ENCODE assay signal across 11 cellular contexts in the genomic region with DNA sequence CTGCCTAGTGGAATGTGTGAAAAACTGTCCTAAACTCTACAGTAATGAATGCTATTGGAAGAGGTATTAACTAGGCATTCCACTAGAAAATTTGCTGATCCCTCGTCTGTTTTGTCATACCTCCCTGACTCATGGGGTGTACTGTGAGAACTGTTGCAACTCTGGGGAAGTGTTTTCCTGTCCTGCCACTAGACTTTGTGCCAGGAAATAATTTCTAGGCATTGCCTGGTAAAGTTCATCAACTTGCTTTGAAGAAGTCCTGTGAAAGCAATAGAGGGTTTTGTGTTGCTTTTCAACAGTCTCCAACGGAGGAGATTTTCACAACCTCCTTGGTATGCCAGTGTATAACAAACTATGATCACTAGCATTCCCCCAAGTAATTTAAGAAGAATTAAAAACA.
DNase-seq lines count a peak whose midpoint lies in the region; ATAC-seq, FAIRE-seq and TF ChIP-seq lines count a peak whose summit lies in the region.
"Had no signal": no experiment of that assay in that cellular context is flagged by ENCODE, and none has a peak within 500 bp of the region (broad histone marks: within the 10 kb centered on the region; RNA-seq: fewer than 3 reads in every experiment).

No MANE protein-coding gene starts in this region.

- TF ChIP-seq CTCF in AG04450 (IDR thresholded peaks at IDR 0.05; ENCODE audit: low read depth, low read length) (no peak), RWPE2 (IDR thresholded peaks at IDR 0.05; ENCODE audit: poor library complexity, severe bottlenecking) (no peak)

- ATAC-seq in RWPE2 (ENCODE audit: low read depth) = peak; percentile 65
- no peak for ATAC-seq in naive thymus-derived CD4-positive, alpha-beta T cell
- ATAC-seq in GM19035 (IDR thresholded peaks at IDR 0.05; ENCODE audit: unreplicated experiment) = no peak

- no peak overlapping the region for H3K27ac Mint-ChIP-seq in naive thymus-derived CD4-positive, alpha-beta T cell

- H3K9me3 ChIP-seq in AG04450 (ENCODE audit: control insufficient read depth, insufficient read depth, low read length) (no peaks in the 10 kb centered on the region), RWPE2 (ENCODE audit: severe bottlenecking) (no peaks in the 10 kb centered on the region)
- no peaks in the 10 kb centered on the region for H3K9me3 ChIP-seq in naive thymus-derived CD4-positive, alpha-beta T cell (ENCODE audit: control insufficient read depth in 2 of 3, low read length in 3 of 3)
- H3K9me3 ChIP-seq: tibial nerve had no signal

- POLR2A ChIA-PET in AG04450 (lab: Yijun Ruan, JAX) = interaction anchor here (1.0 kb wide), 1 partner anchor 214 kb away, joined by 7 read pairs; no protein-coding TSS in a partner anchor
- POLR2A ChIA-PET in naive thymus-derived CD4-positive, alpha-beta T cell (lab: Charles Lee) = no interaction called here

- no peak overlapping the region for H3K4me3 Mint-ChIP-seq in naive thymus-derived CD4-positive, alpha-beta T cell
- H3K4me3 Mint-ChIP-seq: CD14-positive monocyte had no signal

- CTCF ChIA-PET in AG04450 (lab: Charles Lee) = interaction anchor here (0.9 to 4.2 kb wide), 6 partner anchors 10 to 395 kb away, joined by 3 to 36 read pairs (median 10); no protein-coding TSS in a partner anchor
- CTCF ChIA-PET in naive thymus-derived CD4-positive, alpha-beta T cell (lab: Charles Lee) = no interaction called here

- H3K27me3 ChIP-seq in AG04450 (ENCODE audit: control insufficient read depth, insufficient read depth, low read length) (no peaks in the 10 kb centered on the region), RWPE2 (ENCODE audit: insufficient read depth, poor library complexity, severe bottlenecking) (no peaks in the 10 kb centered on the region)
- H3K27me3 ChIP-seq in naive thymus-derived CD4-positive, alpha-beta T cell (ENCODE audit: control insufficient read depth in 2 of 2, insufficient read depth in 2 of 2, low read length in 2 of 2) = no peaks in the 10 kb centered on the region
- H3K27me3 ChIP-seq: tibial nerve had no signal

- no peaks in the 10 kb centered on the region for H3K36me3 Mint-ChIP-seq in naive thymus-derived CD4-positive, alpha-beta T cell
- H3K36me3 Mint-ChIP-seq: CD14-positive monocyte had no signal

- H3K9me3 Mint-ChIP-seq in naive thymus-derived CD4-positive, alpha-beta T cell = peaks cover 0 to 22% (median 5%) of the 10 kb centered on the region in 11 donors

- intact Hi-C loops in naive thymus-derived CD4-positive, alpha-beta T cell (cut with micrococcal nuclease) = loop anchor here (1.0 to 5.0 kb wide), 4 partner anchors 214 to 543 kb away; no protein-coding TSS in a partner anchor

- peaks cover 63% of the 10 kb centered on the region for H3K4me1 ChIP-seq in RWPE2 (ENCODE audit: insufficient read depth, poor library complexity, severe bottlenecking)
- H3K4me1 ChIP-seq in naive thymus-derived CD4-positive, alpha-beta T cell (ENCODE audit: control insufficient read depth in 2 of 2, insufficient read depth in 2 of 2, low read length in 2 of 2) = no peaks in the 10 kb centered on the region

- no peaks in the 10 kb centered on the region for H3K36me3 ChIP-seq in RWPE2 (ENCODE audit: low read depth)
- H3K36me3 ChIP-seq in naive thymus-derived CD4-positive, alpha-beta T cell (ENCODE audit: control insufficient read depth in 2 of 3, insufficient read depth in 3 of 3, low read length in 3 of 3) = no peaks in the 10 kb centered on the region
- H3K36me3 ChIP-seq: tibial nerve had no signal

- no peaks in the 10 kb centered on the region for H3K4me1 Mint-ChIP-seq in naive thymus-derived CD4-positive, alpha-beta T cell
- H3K4me1 Mint-ChIP-seq: CD14-positive monocyte had no signal

- FAIRE-seq in GM19239 (lab: Jason Lieb, UNC) = no peak

- H3K27me3 Mint-ChIP-seq in naive thymus-derived CD4-positive, alpha-beta T cell = peaks cover 0 to 8% (median 0%) of the 10 kb centered on the region in 5 donors

- DNase-seq in AG04450 (ENCODE audit: low read depth, low spot score) (no peak), RWPE2 (ENCODE audit: low spot score) (no peak), fibroblast of gingiva (ENCODE audit: low read depth) (peak; percentile 77), myocyte (ENCODE audit: low read depth) (peak; percentile 57), NCI-H1417 treated with DMSO at 0.1 percent for 48 hours (lab: John Stamatoyannopoulos, UW) (no peak), GM19239 (ENCODE audit: insufficient read length, low spot score) (no peak)
- DNase-seq in naive thymus-derived CD4-positive, alpha-beta T cell = no peak
- DNase-seq: activated CD4-positive, alpha-beta T cell treated with anti-CD3 and anti-CD28 coated beads for 4 hours had no signal

- H3K27ac ChIP-seq in AG04450 (ENCODE audit: low read depth, low read length) = peak overlapping the region; percentile 40
- peak overlapping the region; percentile 100 for H3K27ac ChIP-seq in RWPE2 (ENCODE audit: poor library complexity, severe bottlenecking)
- no peak overlapping the region for H3K27ac ChIP-seq in naive thymus-derived CD4-positive, alpha-beta T cell (ENCODE audit: low read depth, low read length)

- no peak overlapping the region for H3K4me3 ChIP-seq in AG04450 (ENCODE audit: low read depth, low read length)
- H3K4me3 ChIP-seq in RWPE2 (ENCODE audit: severe bottlenecking) = no peak overlapping the region
- H3K4me3 ChIP-seq in naive thymus-derived CD4-positive, alpha-beta T cell (ENCODE audit: low read length) = no peak overlapping the region
- H3K4me3 ChIP-seq: tibial nerve had no signal

Comparison
In these comparisons a context has a peak if more than half of its experiments do, and no peak if none do; other contexts are left out.
1. DNase-seq: peak in fibroblast of gingiva (single experiment) and myocyte (single experiment); none in AG04450 (single experiment), RWPE2 (single experiment), naive thymus-derived CD4-positive, alpha-beta T cell (0 of 9), NCI-H1417 treated with DMSO at 0.1 percent for 48 hours (single experiment) and GM19239 (single experiment).